Comparison of ENCODE assay signal across 23 cellular contexts in genomic region chr4:187127456-187127855, GRCh38.
DNase-seq lines count a peak whose midpoint lies in the region; ATAC-seq and TF ChIP-seq lines count a peak whose summit lies in the region.
"Had no signal": no experiment of that assay in that cellular context is flagged by ENCODE, and none has a peak within 500 bp of the region (broad histone marks: within the 10 kb centered on the region; RNA-seq: fewer than 3 reads in every experiment).

No MANE protein-coding gene starts in this region.

- H2BK5ac ChIP-seq in mesenchymal stem cell (ENCODE audit: low read depth, low read length, poor library complexity, severe bottlenecking): no peak overlapping the region

- CTCF ChIA-PET in Caco-2 (lab: Charles Lee): no interaction called here

- H3K4me1 Mint-ChIP-seq in Caco-2 (ENCODE audit: low read depth, unreplicated experiment) (no peaks in the 10 kb centered on the region), endothelial cell (ENCODE audit: unreplicated experiment) (peaks cover 3% of the 10 kb centered on the region)
- H3K4me1 Mint-ChIP-seq: B cell had no signal

- H3K4me3 Mint-ChIP-seq in Caco-2 (ENCODE audit: unreplicated experiment) (no peak overlapping the region), endothelial cell (ENCODE audit: unreplicated experiment) (no peak overlapping the region)
- H3K4me3 Mint-ChIP-seq: B cell; CD4-positive, alpha-beta T cell had no signal

- 68% methylated on average over 2 of the region's 3 CpGs for WGBS in mesenchymal stem cell

- H3K9me3 Mint-ChIP-seq in Caco-2 (ENCODE audit: unreplicated experiment) (no peaks in the 10 kb centered on the region), endothelial cell (ENCODE audit: unreplicated experiment) (no peaks in the 10 kb centered on the region)

- H3K23ac ChIP-seq in mesenchymal stem cell (ENCODE audit: low read length in 2 of 2): peak overlapping the region in 1 of 2 experiments; percentile 9

- no peak for ATAC-seq in HG02973 (IDR thresholded peaks at IDR 0.05; ENCODE audit: unreplicated experiment)
- ATAC-seq: Panc1 had no signal

- no TSS peak for BruUV-seq in Caco-2 (replicated peaks; lab: Mats Ljungman, UMichigan)

- H3K4me1 ChIP-seq in SJSA1 (replicated peaks): peaks cover 31% of the 10 kb centered on the region
- peaks cover 9% of the 10 kb centered on the region for H3K4me1 ChIP-seq in mesenchymal stem cell (ENCODE audit: control insufficient read depth, insufficient read depth, low read depth, low read length)
- peaks cover 24% of the 10 kb centered on the region for H3K4me1 ChIP-seq in skeletal muscle satellite cell (ENCODE audit: control insufficient read depth, insufficient read depth, low read length)
- H3K4me1 ChIP-seq in Caco-2: no peaks in the 10 kb centered on the region

- H3K4ac ChIP-seq in mesenchymal stem cell (ENCODE audit: low read depth in 1 of 2, low read length in 2 of 2): peak overlapping the region in 1 of 2 experiments; percentile 3

- no peaks in the 10 kb centered on the region for H3K27me3 ChIP-seq in SJSA1 (replicated peaks)
- no peaks in the 10 kb centered on the region for H3K27me3 ChIP-seq in mesenchymal stem cell (ENCODE audit: control insufficient read depth in 1 of 2, insufficient read depth in 1 of 2, low read length in 2 of 2)
- no peaks in the 10 kb centered on the region for H3K27me3 ChIP-seq in skeletal muscle satellite cell (ENCODE audit: control insufficient read depth, insufficient read depth, low read length)
- no peaks in the 10 kb centered on the region for H3K27me3 ChIP-seq in Caco-2 (replicated peaks; ENCODE audit: control insufficient read depth, insufficient read depth, low read length)
- H3K27me3 ChIP-seq: MG63 had no signal

- H3K27ac ChIP-seq in SJSA1 (peak overlapping the region; percentile 96; the same call in 1 of the 2 replicates), mesenchymal stem cell (ENCODE audit: low read length, poor library complexity, severe bottlenecking) (peak overlapping the region; percentile 94)
- H3K27ac ChIP-seq: KMS-11 had no signal

- no peak overlapping the region for H2BK15ac ChIP-seq in mesenchymal stem cell (ENCODE audit: low read depth, poor library complexity, severe bottlenecking)

- DNase-seq in HT1080 (ENCODE audit: low read depth) (peak; percentile 21), SJSA1 (ENCODE audit: low read depth in 1 of 2, low spot score in 2 of 2) (no peak), mesenchymal stem cell (peak; percentile 14), Caco-2 (no peak), endothelial cell (ENCODE audit: low spot score) (no peak)
- DNase-seq in activated CD4-positive, CD25-positive, alpha-beta regulatory T cell (lab: John Stamatoyannopoulos, UW): no peak
- DNase-seq: ACHN; Calu3; CD4-positive, alpha-beta T cell; DMS79; GF-D8; MG63; NCI-H1105; NCI-H1694; NCI-H2107; NCI-H226; NCI-H524 treated with DMSO at 0.1 percent for 48 hours; SHP77 had no signal

- H2AFZ ChIP-seq in mesenchymal stem cell (ENCODE audit: low read depth, low read length): no peak overlapping the region

- peak overlapping the region in 1 of 2 experiments; percentile 11 for H3K14ac ChIP-seq in mesenchymal stem cell (ENCODE audit: low read length in 2 of 2)

- H3K36me3 Mint-ChIP-seq in Caco-2 (ENCODE audit: insufficient read depth, unreplicated experiment): no peaks in the 10 kb centered on the region
- no peaks in the 10 kb centered on the region for H3K36me3 Mint-ChIP-seq in endothelial cell (ENCODE audit: low read depth, unreplicated experiment)

- H2BK12ac ChIP-seq in mesenchymal stem cell (ENCODE audit: low read length in 2 of 2): peak overlapping the region in 1 of 2 experiments; percentile 87

- intact Hi-C loops in Caco-2 (cut with micrococcal nuclease; ENCODE audit: unreplicated experiment): no loop called here

- H2AK5ac ChIP-seq in mesenchymal stem cell (ENCODE audit: low read length, severe bottlenecking): no peak overlapping the region

- no peaks in the 10 kb centered on the region for H3K79me1 ChIP-seq in mesenchymal stem cell (replicated peaks; ENCODE audit: low read length, poor library complexity, severe bottlenecking)

- H3K4me2 ChIP-seq in mesenchymal stem cell (ENCODE audit: low read length, poor library complexity, severe bottlenecking) (no peak overlapping the region), skeletal muscle satellite cell (ENCODE audit: low read length) (no peak overlapping the region)
- H3K4me2 ChIP-seq: KMS-11 had no signal

- no peak overlapping the region for H3K4me3 ChIP-seq in SJSA1
- no peak overlapping the region for H3K4me3 ChIP-seq in mesenchymal stem cell (ENCODE audit: insufficient read depth in 1 of 2, low read depth in 1 of 2, low read length in 2 of 2)
- no peak overlapping the region for H3K4me3 ChIP-seq in skeletal muscle satellite cell (ENCODE audit: low read length)
- H3K4me3 ChIP-seq in Caco-2 (ENCODE audit: low read depth, low read length): no peak overlapping the region
- H3K4me3 ChIP-seq: MG63 had no signal

- H3K9me3 ChIP-seq in SJSA1 (replicated peaks) (no peaks in the 10 kb centered on the region), mesenchymal stem cell (ENCODE audit: control insufficient read depth, low read length) (peaks cover 4% of the 10 kb centered on the region), skeletal muscle satellite cell (replicated peaks; ENCODE audit: low read length) (no peaks in the 10 kb centered on the region), Caco-2 (no peaks in the 10 kb centered on the region)
- H3K9me3 ChIP-seq: MG63 had no signal

- no peak overlapping the region for H3K27ac Mint-ChIP-seq in Caco-2 (ENCODE audit: unreplicated experiment)
- no peak overlapping the region for H3K27ac Mint-ChIP-seq in endothelial cell (ENCODE audit: unreplicated experiment)
- H3K27ac Mint-ChIP-seq: B cell; CD4-positive, alpha-beta T cell had no signal

- H4K8ac ChIP-seq in mesenchymal stem cell (ENCODE audit: low read length): no peak overlapping the region

- no peak overlapping the region for H3K9ac ChIP-seq in mesenchymal stem cell (ENCODE audit: low read length)
- peak overlapping the region; percentile 90 for H3K9ac ChIP-seq in skeletal muscle satellite cell (ENCODE audit: low read depth, low read length)
- H3K9ac ChIP-seq: KMS-11 had no signal

- POLR2A ChIA-PET in Caco-2 (lab: Charles Lee): no interaction called here

- H3K18ac ChIP-seq in mesenchymal stem cell (ENCODE audit: low read depth in 1 of 2, low read length in 2 of 2): peak overlapping the region in 1 of 2 experiments; percentile 54

- TF ChIP-seq CTCF in Caco-2 (IDR thresholded peaks at IDR 0.05; ENCODE audit: insufficient read depth in 1 of 2, low read depth in 1 of 2, low read length in 1 of 2, severe bottlenecking in 1 of 2, unreplicated experiment in 1 of 2) (no peak), endothelial cell (IDR thresholded peaks at IDR 0.05; ENCODE audit: unreplicated experiment) (no peak)

- H2BK120ac ChIP-seq in mesenchymal stem cell (ENCODE audit: low read depth, low read length): no peak overlapping the region

- no peak overlapping the region for H4K91ac ChIP-seq in mesenchymal stem cell (ENCODE audit: low read length)

- peaks cover 3% of the 10 kb centered on the region for H3K27me3 Mint-ChIP-seq in Caco-2 (ENCODE audit: insufficient read depth, unreplicated experiment)
- H3K27me3 Mint-ChIP-seq in endothelial cell (ENCODE audit: unreplicated experiment): no peaks in the 10 kb centered on the region
- H3K27me3 Mint-ChIP-seq: B cell; CD4-positive, alpha-beta T cell had no signal

- no peaks in the 10 kb centered on the region for H3K36me3 ChIP-seq in SJSA1
- no peaks in the 10 kb centered on the region for H3K36me3 ChIP-seq in mesenchymal stem cell (ENCODE audit: control insufficient read depth in 1 of 2, insufficient read depth in 2 of 2, low read depth in 1 of 2, low read length in 2 of 2)
- H3K36me3 ChIP-seq in skeletal muscle satellite cell (ENCODE audit: insufficient read depth, low read length): no peaks in the 10 kb centered on the region
- H3K36me3 ChIP-seq in Caco-2 (ENCODE audit: control insufficient read depth, insufficient read depth, low read length): no peaks in the 10 kb centered on the region
- H3K36me3 ChIP-seq: MG63 had no signal

Comparison
In these comparisons a context has a peak if more than half of its experiments do, and no peak if none do; other contexts are left out.
1. DNase-seq: peak in HT1080 (single experiment) and mesenchymal stem cell (single experiment); none in SJSA1 (0 of 2), Caco-2 (0 of 2), endothelial cell (single experiment) and activated CD4-positive, CD25-positive, alpha-beta regulatory T cell (0 of 4).